In genomic region chr18:9353596-9353995, GRCh38 we compare ENCODE assay signal across 16 cellular contexts. TPM values are rescaled to one million over a fixed set of nuclear protein-coding genes. Genes with fewer than 3 reads are reported as not detected.
A peak's percentile ranks its signal among the peaks of the same experiment; 100 is the strongest.
DNase-seq lines count a peak whose midpoint lies in the region; ATAC-seq, FAIRE-seq and TF ChIP-seq lines count a peak whose summit lies in the region.
"Had no signal": no experiment of that assay in that cellular context is flagged by ENCODE, and none has a peak within 500 bp of the region (broad histone marks: within the 10 kb centered on the region; RNA-seq: fewer than 3 reads in every experiment).

No MANE protein-coding gene starts in this region.

- no peaks in the 10 kb centered on the region; a peak in 1 of 4 replicates for H3K36me3 ChIP-seq in GM12878 (ENCODE audit: control insufficient read depth in 2 of 2, insufficient read depth in 2 of 2, low read length in 1 of 2)
- H3K36me3 ChIP-seq: tibial nerve had no signal

- H3K4me3 ChIP-seq in GM12878: no peak overlapping the region
- H3K4me3 ChIP-seq: tibial nerve had no signal

- H3K9ac ChIP-seq in GM12878 (ENCODE audit: control insufficient read depth, insufficient read depth, low read length): no peak overlapping the region

- H3K4me2 ChIP-seq in GM12878 (ENCODE audit: control insufficient read depth, insufficient read depth): peak overlapping the region; percentile 75

- SMC1A ChIA-PET in GM12878 (lab: Charles Lee; ENCODE audit: uncharacterized antibody, unreplicated experiment): interaction anchor here (1.0 to 7.2 kb wide), 2 partner anchors 14 to 39 kb away, joined by 3 to 63 read pairs; no protein-coding TSS in a partner anchor

- in situ Hi-C loops in GM12878 (cut with MboI): no loop called here

- H3K27me3 Mint-ChIP-seq in osteocyte (ENCODE audit: unreplicated experiment): no peaks in the 10 kb centered on the region
- H3K27me3 Mint-ChIP-seq: IgD-negative memory B cell had no signal

- H3K4me1 Mint-ChIP-seq in osteocyte (ENCODE audit: unreplicated experiment): peaks cover 22% of the 10 kb centered on the region

- CTCF ChIA-PET in GM12878 (lab: Yijun Ruan, JAX): no interaction called here

- no peaks in the 10 kb centered on the region; the same call in 2 of the 3 replicates for H3K9me3 ChIP-seq in GM12878 (replicated peaks; ENCODE audit: control insufficient read depth, insufficient read depth, low read length)
- H3K9me3 ChIP-seq: tibial nerve had no signal

- peaks cover 26% of the 10 kb centered on the region for H3K4me1 ChIP-seq in GM12878 (ENCODE audit: control insufficient read depth, insufficient read depth, low read length)

- no peaks in the 10 kb centered on the region for H3K36me3 Mint-ChIP-seq in osteocyte (ENCODE audit: unreplicated experiment)
- H3K36me3 Mint-ChIP-seq: CD8-positive, alpha-beta T cell had no signal

- no peak for TF ChIP-seq RAD21 in GM12878 (IDR thresholded peaks at IDR 0.05; ENCODE audit: insufficient read depth, low read depth, low read length)

- peak; percentile 84 for FAIRE-seq in GM12878 (lab: Jason Lieb, UNC)
- FAIRE-seq: astrocyte had no signal

- TF ChIP-seq POLR2A in GM12878 (IDR thresholded peaks at IDR 0.05; ENCODE audit: low read depth, low read length): no peak

- POLR2A ChIA-PET in GM12878 (lab: Charles Lee): interaction anchor here (1.0 to 1.3 kb wide), 2 partner anchors 14 to 19 kb away, joined by 4 read pairs; partner anchors contain the start of gene TWSG1

- peak in 1 of 2 experiments; percentile 43; a peak in 1 of 4 replicates for TF ChIP-seq EP300 in GM12878 (IDR thresholded peaks at IDR 0.05; ENCODE audit: borderline replicate concordance in 1 of 2, control insufficient read depth in 1 of 2, low read depth in 2 of 2, low read length in 2 of 2)

- TF ChIP-seq CTCF in GM12878 (IDR thresholded peaks at IDR 0.05 in 2 of 3, conservative IDR thresholded peaks at IDR 0.05 in 1 of 3; ENCODE audit: control insufficient read depth in 2 of 3, extremely low read depth in 1 of 3, insufficient read depth in 1 of 3, low read depth in 3 of 3, low read length in 3 of 3) (no peak), osteocyte (IDR thresholded peaks at IDR 0.05) (no peak)

- no peak overlapping the region for H2AFZ ChIP-seq in GM12878 (ENCODE audit: control insufficient read depth, low read depth, low read length)

- ATAC-seq in GM18520 (IDR thresholded peaks at IDR 0.05; ENCODE audit: unreplicated experiment) (peak; percentile 74), GM21529 (IDR thresholded peaks at IDR 0.05; ENCODE audit: unreplicated experiment) (peak; percentile 85), HG03159 (IDR thresholded peaks at IDR 0.05; ENCODE audit: unreplicated experiment) (peak; percentile 77), GM12878 (peak; percentile 92)
- ATAC-seq: CD8-positive, alpha-beta T cell had no signal

- no peak overlapping the region for H3K27ac Mint-ChIP-seq in osteocyte (ENCODE audit: unreplicated experiment)
- H3K27ac Mint-ChIP-seq: CD8-positive, alpha-beta T cell; IgD-negative memory B cell had no signal

- H3K9me3 Mint-ChIP-seq in osteocyte (ENCODE audit: unreplicated experiment): no peaks in the 10 kb centered on the region
- H3K9me3 Mint-ChIP-seq: CD8-positive, alpha-beta T cell; IgD-negative memory B cell had no signal

- 4% methylated on average over 2 of the region's 2 CpGs for WGBS in GM12878 (ENCODE audit: insufficient coverage, insufficient replicate concordance, low lambda C conversion rate, missing lambda C conversion rate)

- RAD21 ChIA-PET in GM12878 (lab: Charles Lee; ENCODE audit: unreplicated experiment): interaction anchor here (0.9 to 1.8 kb wide), 4 partner anchors 9 to 19 kb away, joined by 3 to 7 read pairs (median 3); partner anchors contain the start of gene TWSG1

- peak overlapping the region; percentile 75 for H3K27ac ChIP-seq in GM12878 (ENCODE audit: control insufficient read depth, insufficient read depth)
- H3K27ac ChIP-seq: epithelial cell of prostate, tibial nerve had no signal

- no peak overlapping the region for H3K4me3 Mint-ChIP-seq in osteocyte (ENCODE audit: unreplicated experiment)
- H3K4me3 Mint-ChIP-seq: CD8-positive, alpha-beta T cell; IgD-negative memory B cell had no signal

- H3K79me2 ChIP-seq in GM12878 (ENCODE audit: control insufficient read depth, insufficient read depth, low read length): peaks cover 58% of the 10 kb centered on the region

- peak; percentile 88 for DNase-seq in GM12878 (ENCODE audit: low read depth, low spot score)
- no peak for DNase-seq in hippocampal formation (lab: John Stamatoyannopoulos, UW)
- DNase-seq in osteocyte (ENCODE audit: extremely low spot score, unreplicated experiment): no peak
- DNase-seq in OCI-M2 (lab: John Stamatoyannopoulos, UW; ENCODE audit: unreplicated experiment): no peak
- no peak for DNase-seq in A172 (ENCODE audit: low spot score)
- DNase-seq: CD8-positive, alpha-beta T cell; NCI-H345; stimulated activated CD4-positive, alpha-beta T cell treated with anti-CD3 and anti-CD28 coated beads, Interleukin-4, amount 100 ng/mL, for 1 hour; SW 1271 had no signal

- H4K20me1 ChIP-seq in GM12878 (ENCODE audit: control insufficient read depth, insufficient read depth): no peaks in the 10 kb centered on the region

- intact Hi-C loops in GM12878 (cut with micrococcal nuclease; ENCODE audit: unreplicated experiment): loop anchor here (2.0 to 5.0 kb wide), 4 partner anchors 19 to 286 kb away; partner anchors contain the start of genes RALBP1 and TWSG1

- H3K27me3 ChIP-seq in GM12878 (replicated peaks in 1 of 2; ENCODE audit: control insufficient read depth in 2 of 2, insufficient read depth in 2 of 2, low read length in 1 of 2): no peaks in the 10 kb centered on the region
- H3K27me3 ChIP-seq: tibial nerve had no signal

- no TSS peak for BruUV-seq in GM12878 (replicated peaks; lab: Mats Ljungman, UMichigan)

TF ChIP-seq in GM12878, 131 proteins besides CTCF, POLR2A, EP300 and RAD21 (continues in another document):
- TF ChIP-seq ZNF207 (IDR thresholded peaks at IDR 0.05; ENCODE audit: borderline replicate concordance) (no peak), TCF12 (IDR thresholded peaks at IDR 0.05; ENCODE audit: low read depth, low read length) (0 out of 2 replicates have a peak, but pooled peaks have one; percentile 26), LARP7 (IDR thresholded peaks at IDR 0.05) (no peak; the same call in 1 of the 2 replicates), CREB1 (IDR thresholded peaks at IDR 0.05; ENCODE audit: low read depth) (0 out of 2 replicates have a peak, but pooled peaks have one; percentile 16), JUNB (IDR thresholded peaks at IDR 0.05) (peak; percentile 44), ATF2 (IDR thresholded peaks at IDR 0.05; ENCODE audit: low read length) (peak; percentile 59; the same call in 1 of the 2 replicates), IKZF2 (IDR thresholded peaks at IDR 0.05) (peak; percentile 74 to 87), RFX5 (IDR thresholded peaks at IDR 0.05; ENCODE audit: low read depth, low read length) (no peak), TBL1XR1 (IDR thresholded peaks at IDR 0.05; ENCODE audit: low read depth, low read length) (no peak), ETV6 (conservative IDR thresholded peaks at IDR 0.05 in 1 of 2, IDR thresholded peaks at IDR 0.05 in 1 of 2; ENCODE audit: borderline replicate concordance in 1 of 2, low read depth in 1 of 2) (no peak), BCL11A (IDR thresholded peaks at IDR 0.05; ENCODE audit: low read depth, low read length) (peak; percentile 50)
- TF ChIP-seq, protein P1, sequence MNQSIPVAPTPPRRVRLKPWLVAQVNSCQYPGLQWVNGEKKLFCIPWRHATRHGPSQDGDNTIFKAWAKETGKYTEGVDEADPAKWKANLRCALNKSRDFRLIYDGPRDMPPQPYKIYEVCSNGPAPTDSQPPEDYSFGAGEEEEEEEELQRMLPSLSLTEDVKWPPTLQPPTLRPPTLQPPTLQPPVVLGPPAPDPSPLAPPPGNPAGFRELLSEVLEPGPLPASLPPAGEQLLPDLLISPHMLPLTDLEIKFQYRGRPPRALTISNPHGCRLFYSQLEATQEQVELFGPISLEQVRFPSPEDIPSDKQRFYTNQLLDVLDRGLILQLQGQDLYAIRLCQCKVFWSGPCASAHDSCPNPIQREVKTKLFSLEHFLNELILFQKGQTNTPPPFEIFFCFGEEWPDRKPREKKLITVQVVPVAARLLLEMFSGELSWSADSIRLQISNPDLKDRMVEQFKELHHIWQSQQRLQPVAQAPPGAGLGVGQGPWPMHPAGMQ (IDR thresholded peaks at IDR 0.05; ENCODE audit: borderline replicate concordance): no peak

RNA-seq across cellular contexts. Expression of gene TWSG1, which starts 19.0 kb away (rescaled TPM):
- 84.2 and 88.5 TPM in 2 replicates for total RNA-seq in GM12878 (2013; cell fraction: nucleolus; rRNA removed)
- total RNA-seq in GM12878 (2014; rRNA removed) (27.3 and 36.7 TPM in 2 replicates), GM12878 (2014; rRNA removed; fragmentation: Illumina TruSeq; extraction: Trizol) (29.2 and 31.0 TPM in 2 replicates), GM12878 (2021) (29.7 and 31.3 TPM in 2 replicates), osteocyte (69.8 and 71.9 TPM in 2 replicates)
- polyA plus RNA-seq in GM12878 (2011; ENCODE audit: low read depth): 13.2 TPM
- polyA plus RNA-seq in GM12878 (2011; rRNA removed) (24.2 and 28.7 TPM in 2 replicates), GM12878 (2014; fragmentation: Illumina TruSeq; extraction: Trizol) (28.1 and 37.3 TPM in 2 replicates), GM12878 (2014; fragmentation: Nextera tagmentation; extraction: Ambion mirVana) (10 to 100 TPM; 11.1 to 11.4 TPM), GM12878 (2014; rRNA removed) (14.7 and 17.6 TPM in 2 replicates), GM12878 (2016; fragmentation: Nextera tagmentation; extraction: Ambion mirVana) (10 to 100 TPM; 43.5 to 45.1 TPM)
- polyA plus RNA-seq in GM12878 (2011; cell fraction: cytosol; rRNA removed): 15.6 and 17.9 TPM in 2 replicates
- polyA plus RNA-seq in GM12878 (2011; cell fraction: nucleus; rRNA removed): 6.7 and 6.9 TPM in 2 replicates
- polyA plus RNA-seq in GM12878 (2012): 20.9 and 24.4 TPM in 2 replicates
- 36.0 and 47.6 TPM in 2 replicates for polyA minus RNA-seq in GM12878 (2011; rRNA and poly(A)+ RNA removed)
- polyA minus RNA-seq in GM12878 (2011; cell fraction: cytosol; rRNA and poly(A)+ RNA removed): 12.0 and 13.9 TPM in 2 replicates
- polyA minus RNA-seq in GM12878 (2011; cell fraction: nucleus; rRNA and poly(A)+ RNA removed): 4.1 and 7.4 TPM in 2 replicates
- total RNA-seq in A172 (2014; rRNA removed; shearing (Covaris generic)): 92.5 and 97.5 TPM in 2 replicates
